Comparison of ENCODE assay signal across 10 cellular contexts in the genomic region with DNA sequence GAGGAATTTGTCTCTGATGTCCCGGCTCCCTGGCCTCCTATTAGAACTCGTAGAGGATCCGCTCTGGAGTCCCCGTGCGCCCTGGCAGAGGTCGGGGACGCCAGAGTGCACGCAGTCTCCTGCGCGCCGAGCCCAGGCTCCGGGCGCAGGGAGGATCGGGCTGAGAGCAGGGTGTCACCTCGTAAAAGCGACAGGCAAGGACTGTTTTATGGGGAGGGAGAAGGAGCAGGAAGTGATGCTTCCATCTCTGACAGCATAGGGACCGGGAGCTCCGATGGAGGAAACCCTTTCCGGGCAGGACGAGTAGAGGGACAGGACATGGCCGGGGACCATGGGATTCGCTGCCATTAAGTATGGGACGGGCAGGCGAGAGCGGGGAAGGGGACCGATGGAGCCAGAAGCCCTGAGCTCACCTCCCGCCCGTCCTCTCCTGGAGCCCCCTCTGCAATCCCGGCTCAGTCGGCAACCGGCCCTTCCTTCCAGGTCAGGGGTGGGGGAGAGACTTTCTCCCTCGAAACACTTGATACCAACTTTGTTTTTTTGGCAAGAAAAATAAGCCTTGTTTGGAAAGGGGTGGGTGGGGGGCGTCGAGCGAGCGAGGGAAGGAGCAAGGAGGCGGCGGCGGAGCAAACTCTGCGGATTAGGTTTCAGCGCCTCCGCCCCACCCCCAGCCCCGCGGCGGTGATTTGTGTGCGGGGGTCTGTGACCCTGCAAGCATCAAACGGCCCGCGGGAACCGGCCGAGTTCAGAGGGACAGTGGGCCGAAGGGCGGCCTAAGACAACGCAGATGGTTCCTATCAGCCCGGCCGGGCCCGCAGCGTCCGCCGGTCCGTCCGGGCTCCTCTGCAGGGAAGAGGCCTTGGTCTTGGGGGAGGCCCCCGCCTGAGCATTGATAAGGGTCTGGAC. TPM values are rescaled to one million over a fixed set of nuclear protein-coding genes. Genes with fewer than 3 reads are reported as not detected.
DNase-seq lines count a peak whose midpoint lies in the region; ATAC-seq lines count a peak whose summit lies in the region.
"Had no signal": no experiment of that assay in that cellular context is flagged by ENCODE, and none has a peak within 500 bp of the region (broad histone marks: within the 10 kb centered on the region; RNA-seq: fewer than 3 reads in every experiment).

No MANE protein-coding gene starts in this region.

- no peaks in the 10 kb centered on the region for H3K9me3 Mint-ChIP-seq in activated T-helper 17 cell treated with anti-CD3 and anti-CD28 coated beads, Interleukin-2, amount 50 U/mL, for 72 hours
- no peaks in the 10 kb centered on the region for H3K9me3 Mint-ChIP-seq in stimulated activated naive B cell treated with anti-CD40 and anti-IgM and Interleukin-4, amounts not matched to agents 10 μg/mL and 1 μg/mL and 100 μg/mL, for 72 hours

- no peak for ATAC-seq in activated T-helper 17 cell treated with anti-CD3 and anti-CD28 coated beads, Interleukin-2, amount 50 U/mL, for 72 hours (replicated peaks)
- ATAC-seq in left lobe of liver (peak; percentile 16), GM18909 (IDR thresholded peaks at IDR 0.05; ENCODE audit: poor library complexity, unreplicated experiment) (no peak)
- ATAC-seq in stimulated activated naive B cell treated with anti-CD40 and anti-IgM and Interleukin-4, amounts not matched to agents 10 μg/mL and 1 μg/mL and 100 μg/mL, for 72 hours (replicated peaks): peak; percentile 31 to 38

- H3K36me3 Mint-ChIP-seq in activated T-helper 17 cell treated with anti-CD3 and anti-CD28 coated beads, Interleukin-2, amount 50 U/mL, for 72 hours (ENCODE audit: low read depth): no peaks in the 10 kb centered on the region
- H3K36me3 Mint-ChIP-seq in stimulated activated naive B cell treated with anti-CD40 and anti-IgM and Interleukin-4, amounts not matched to agents 10 μg/mL and 1 μg/mL and 100 μg/mL, for 72 hours: peaks cover 3 to 6% of the 10 kb centered on the region in 2 donors

- H3K4me1 Mint-ChIP-seq in activated T-helper 17 cell treated with anti-CD3 and anti-CD28 coated beads, Interleukin-2, amount 50 U/mL, for 72 hours: no peaks in the 10 kb centered on the region
- peaks cover 19 to 43% of the 10 kb centered on the region in 2 donors for H3K4me1 Mint-ChIP-seq in stimulated activated naive B cell treated with anti-CD40 and anti-IgM and Interleukin-4, amounts not matched to agents 10 μg/mL and 1 μg/mL and 100 μg/mL, for 72 hours

- peaks cover 49% of the 10 kb centered on the region for H3K27me3 Mint-ChIP-seq in activated T-helper 17 cell treated with anti-CD3 and anti-CD28 coated beads, Interleukin-2, amount 50 U/mL, for 72 hours
- peaks cover 68 to 90% of the 10 kb centered on the region in 2 donors for H3K27me3 Mint-ChIP-seq in stimulated activated naive B cell treated with anti-CD40 and anti-IgM and Interleukin-4, amounts not matched to agents 10 μg/mL and 1 μg/mL and 100 μg/mL, for 72 hours

- peak overlapping the region; percentile 66 for H3K4me3 Mint-ChIP-seq in activated T-helper 17 cell treated with anti-CD3 and anti-CD28 coated beads, Interleukin-2, amount 50 U/mL, for 72 hours
- H3K4me3 Mint-ChIP-seq in stimulated activated naive B cell treated with anti-CD40 and anti-IgM and Interleukin-4, amounts not matched to agents 10 μg/mL and 1 μg/mL and 100 μg/mL, for 72 hours: peak overlapping the region; percentile 89 to 92

- DNase-seq in NCI-H1417 (lab: John Stamatoyannopoulos, UW) (peak in 2 of 3 experiments; percentile 42 to 44), NCI-H1417 treated with DMSO at 0.1 percent for 48 hours (lab: John Stamatoyannopoulos, UW) (no peak), left lobe of liver (ENCODE audit: low spot score) (no peak), NK-92 (lab: John Stamatoyannopoulos, UW; ENCODE audit: unreplicated experiment) (no peak), NCI-H187 treated with DMSO at 0.1 percent for 48 hours (lab: John Stamatoyannopoulos, UW) (no peak)
- DNase-seq in stimulated activated naive B cell treated with anti-CD40 and anti-IgM and Interleukin-4, amounts not matched to agents 10 μg/mL and 1 μg/mL and 100 μg/mL, for 72 hours: no peak
- DNase-seq: activated effector memory CD4-positive, alpha-beta T cell treated with anti-CD3 and anti-CD28 coated beads, Interleukin-2, amount 50 U/mL, for 16 hours had no signal

- H3K27ac Mint-ChIP-seq in activated T-helper 17 cell treated with anti-CD3 and anti-CD28 coated beads, Interleukin-2, amount 50 U/mL, for 72 hours: no peak overlapping the region
- H3K27ac Mint-ChIP-seq in stimulated activated naive B cell treated with anti-CD40 and anti-IgM and Interleukin-4, amounts not matched to agents 10 μg/mL and 1 μg/mL and 100 μg/mL, for 72 hours: peak overlapping the region; percentile 95

RNA-seq across cellular contexts. Expression of gene LMX1B, which starts 12.6 kb away (rescaled TPM):
- not detected for total RNA-seq in activated T-helper 17 cell treated with anti-CD3 and anti-CD28 coated beads, Interleukin-2, amount 50 U/mL, for 72 hours
- not detected for total RNA-seq in left lobe of liver
- total RNA-seq: RPMI7951 had no signal

Comparison
In these comparisons a context has a peak if more than half of its experiments do, and no peak if none do; other contexts are left out.
1. DNase-seq: peak in NCI-H1417 (2 of 3); none in NCI-H1417 treated with DMSO at 0.1 percent for 48 hours (single experiment), left lobe of liver (single experiment), stimulated activated naive B cell treated with anti-CD40 and anti-IgM and Interleukin-4, amounts not matched to agents 10 μg/mL and 1 μg/mL and 100 μg/mL, for 72 hours (single experiment), NK-92 (single experiment) and NCI-H187 treated with DMSO at 0.1 percent for 48 hours (single experiment).
2. ATAC-seq: peak in left lobe of liver (single experiment) and stimulated activated naive B cell treated with anti-CD40 and anti-IgM and Interleukin-4, amounts not matched to agents 10 μg/mL and 1 μg/mL and 100 μg/mL, for 72 hours (2 of 2); none in activated T-helper 17 cell treated with anti-CD3 and anti-CD28 coated beads, Interleukin-2, amount 50 U/mL, for 72 hours (single experiment) and GM18909 (single experiment).